ENCODE assay signal across 8 cellular contexts in the genomic region with DNA sequence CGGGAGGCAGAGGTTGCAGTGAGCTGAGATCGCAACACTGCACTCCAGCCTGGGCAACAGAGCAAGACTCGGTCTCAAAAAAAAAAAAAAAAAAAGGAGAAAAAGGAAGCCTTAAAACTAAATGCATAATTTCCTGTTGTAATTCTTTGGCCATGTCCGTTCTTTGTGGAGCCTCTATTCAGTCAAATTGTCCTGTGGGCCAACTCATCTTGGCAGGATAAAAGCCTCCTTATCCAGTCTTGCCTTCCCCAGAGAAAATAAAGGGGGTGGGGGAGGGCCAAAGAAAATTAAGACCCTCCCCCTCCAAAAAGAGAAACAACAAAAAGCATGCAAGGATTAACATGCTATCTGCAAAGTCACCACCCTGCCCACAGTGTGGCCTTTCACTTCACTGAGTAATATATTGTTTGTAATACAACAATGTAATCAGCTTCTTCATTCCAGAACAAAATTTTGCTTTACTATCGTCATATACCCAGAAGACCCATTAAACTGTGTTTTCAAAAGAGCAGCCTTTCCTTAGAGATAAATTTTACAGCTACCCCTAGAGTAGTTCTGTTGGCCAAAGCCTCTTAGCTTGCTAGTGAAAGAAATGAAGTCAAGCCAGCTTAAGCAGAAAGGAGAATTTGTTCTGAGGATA. TPM values are rescaled to one million over a fixed set of nuclear protein-coding genes. Genes with fewer than 3 reads are reported as not detected.
DNase-seq lines count a peak whose midpoint lies in the region; ATAC-seq, FAIRE-seq and TF ChIP-seq lines count a peak whose summit lies in the region.
"Not testable (repeated sequence)": the region's sequence is repeated elsewhere in the genome, so short reads cannot be mapped to it uniquely, and the experiment has no call there.

No MANE protein-coding gene starts in this region.

- H3K9me3 ChIP-seq in thyroid gland, result not testable (repeated sequence)

- not testable (repeated sequence) for H3K27me3 ChIP-seq in thyroid gland

- ATAC-seq in Right ventricle myocardium inferior (peak; percentile 76), left cardiac atrium (peak; percentile 74 to 75)

- DNase-seq in H54 (ENCODE audit: insufficient read length, low spot score); Right ventricle myocardium inferior (ENCODE audit: missing footprints); left cardiac atrium; immature natural killer cell; thyroid gland: not testable (repeated sequence)
- DNase-seq in SK-MEL-5 (ENCODE audit: low read depth, low spot score) (peak; percentile 16), fibroblast of peridontal ligament (ENCODE audit: extremely low read depth) (peak; percentile 8)

- not testable (repeated sequence) for H3K27me3 Mint-ChIP-seq in immature natural killer cell (ENCODE audit: low read depth in 3 of 3); nephron (ENCODE audit: low read depth)

- intact Hi-C loops in Right ventricle myocardium inferior (cut with DNase I); left cardiac atrium (cut with DNase I); thyroid gland (cut with DNase I): not testable (repeated sequence)

- H3K27ac ChIP-seq in thyroid gland, result peak overlapping the region; percentile 68 to 83 (median 68)

- not testable (repeated sequence) for H3K4me3 ChIP-seq in thyroid gland (replicated peaks in 1 of 3)

- not testable (repeated sequence) for H3K4me3 Mint-ChIP-seq in immature natural killer cell
- peak overlapping the region in 1 of 3 experiments; percentile 27 for H3K4me3 Mint-ChIP-seq in nephron

- peak; percentile 77 for FAIRE-seq in H54 (lab: Jason Lieb, UNC)

- not testable (repeated sequence) for H3K4me1 Mint-ChIP-seq in immature natural killer cell, nephron

- not testable (repeated sequence) for TF ChIP-seq POLR2A in H54 (IDR thresholded peaks at IDR 0.05; ENCODE audit: low read depth, low read length); thyroid gland (IDR thresholded peaks at IDR 0.05)

- not testable (repeated sequence) for H3K36me3 Mint-ChIP-seq in immature natural killer cell; nephron (ENCODE audit: low read depth)

- in situ Hi-C loops in SK-MEL-5 (cut with HindIII; ENCODE audit: low pct_unique_long_range_greater_than_20kb, low sequenced_read_pairs), result not testable (repeated sequence)

- H3K36me3 ChIP-seq in thyroid gland, result not testable (repeated sequence)

- H3K27ac Mint-ChIP-seq in immature natural killer cell (peak overlapping the region in 4 of 6 donors; percentile 8 to 75 (median 20)), nephron (peak overlapping the region in 2 of 3 experiments; percentile 38 to 70)

- H3K9me3 Mint-ChIP-seq in immature natural killer cell, nephron: not testable (repeated sequence)

- peaks cover 0 to 16% of the 10 kb centered on the region in 2 donors for H3K4me1 ChIP-seq in thyroid gland

- 34 to 61% methylated on average over 5 of the region's 5 CpGs for WGBS in thyroid gland, 2 donors

- TF ChIP-seq CTCF in nephron (IDR thresholded peaks at IDR 0.05; ENCODE audit: unreplicated experiment in 3 of 3); thyroid gland (IDR thresholded peaks at IDR 0.05): not testable (repeated sequence)

RNA-seq across cellular contexts. Expression of gene NPIPB4, which starts 31.4 kb away (rescaled TPM):
- 11.6 and 21.6 TPM in 2 replicates for total RNA-seq in SK-MEL-5 (2014; rRNA removed; shearing (Covaris generic))
- 12.1 and 25.6 TPM in 2 replicates for polyA plus RNA-seq in SK-MEL-5 (2015; cell fraction: cytosol; rRNA removed)
- polyA plus RNA-seq in SK-MEL-5 (2015; cell fraction: nucleus; rRNA removed), result 228 and 291 TPM in 2 replicates
- total RNA-seq in Right ventricle myocardium inferior (21.2 TPM), left cardiac atrium (10 to 100 TPM; 37.3 to 51.5 TPM), thyroid gland (10 to 100 TPM; 23.8 to 85.4 (median 43.0) TPM)
- polyA plus RNA-seq in immature natural killer cell, result 10 to 100 TPM in 1 of 3 donors, under 1 TPM in 1, not detected in 1; 0.92 to 10.5 TPM
